Comparison of ENCODE assay signal across 8 cellular contexts in genomic region chr12:12724421-12725085, GRCh38. TPM values are rescaled to one million over a fixed set of nuclear protein-coding genes. Genes with fewer than 3 reads are reported as not detected.
DNase-seq lines count a peak whose midpoint lies in the region; ATAC-seq and TF ChIP-seq lines count a peak whose summit lies in the region.

No MANE protein-coding gene starts in this region.

- WGBS in aorta, 2 donors = 0 to 1% methylated on average over 35 to 46 of the region's 46 CpGs

- H3K4me1 ChIP-seq in mucosa of descending colon (ENCODE audit: low read depth) (peaks cover 30% of the 10 kb centered on the region), aorta (ENCODE audit: control insufficient read depth in 1 of 2, insufficient read depth in 2 of 2, low read length in 2 of 2) (no peaks in the 10 kb centered on the region)

- H3K27me3 ChIP-seq in aorta (ENCODE audit: control insufficient read depth in 1 of 2, insufficient read depth in 2 of 2, low read length in 1 of 2) = no peaks in the 10 kb centered on the region

- H3K4me3 ChIP-seq in coronary artery (peak overlapping the region; percentile 84), mucosa of descending colon (peak overlapping the region; percentile 63), aorta (ENCODE audit: low read length in 2 of 2) (peak overlapping the region; percentile 47 to 96)

- H3K36me3 ChIP-seq in mucosa of descending colon (ENCODE audit: low read depth) (no peaks in the 10 kb centered on the region), aorta (ENCODE audit: control insufficient read depth in 1 of 2, insufficient read depth in 2 of 2, low read length in 1 of 2) (no peaks in the 10 kb centered on the region)

- no peaks in the 10 kb centered on the region for H3K9me3 ChIP-seq in mucosa of descending colon
- no peaks in the 10 kb centered on the region for H3K9me3 ChIP-seq in aorta (ENCODE audit: control insufficient read depth, low read length)

- H3K27ac ChIP-seq in C4-2B = peak overlapping the region; percentile 99
- peak overlapping the region; percentile 99 to 100 for H3K27ac ChIP-seq in coronary artery
- peak overlapping the region; percentile 62 to 73 for H3K27ac ChIP-seq in aorta (ENCODE audit: low read depth in 1 of 2, low read length in 2 of 2)

- peak; percentile 39 for DNase-seq in GM20000 (ENCODE audit: low spot score)
- peak; percentile 23 for DNase-seq in NCI-H526 treated with DMSO at 0.1 percent for 48 hours (lab: John Stamatoyannopoulos, UW)
- no peak for DNase-seq in coronary artery (ENCODE audit: low spot score)
- peak in 1 of 3 donors; percentile 51 for DNase-seq in mucosa of descending colon
- no peak for DNase-seq in aorta
- DNase-seq in KG1 (lab: John Stamatoyannopoulos, UW) = no peak
- no peak for DNase-seq in DMS79 (lab: John Stamatoyannopoulos, UW)

- intact Hi-C loops in mucosa of descending colon (cut with DNase I, micrococcal nuclease) (no loop called here), aorta (cut with DNase I) (loop anchor here (1.0 to 10.0 kb wide), 4 partner anchors 7 to 380 kb away; partner anchors contain the start of genes APOLD1 (in 1 of the 2), CDKN1B (in 1 of the 2) and GSG1 (in 1 of the 2))

- ATAC-seq in mucosa of descending colon (peak; percentile 0), aorta (ENCODE audit: low FRiP score) (no peak)

- TF ChIP-seq CTCF in C4-2B (conservative IDR thresholded peaks at IDR 0.05) (no peak), GM20000 (IDR thresholded peaks at IDR 0.05; ENCODE audit: extremely low read depth, missing control alignments) (no peak), coronary artery (IDR thresholded peaks at IDR 0.05) (no peak), mucosa of descending colon (IDR thresholded peaks at IDR 0.05) (no peak)

RNA-seq across cellular contexts. Expression of gene CDKN1B, which starts 7.4 kb away (rescaled TPM):
- total RNA-seq in mucosa of descending colon = 10 to 100 TPM; 46.7 to 71.1 (median 53.0) TPM
- 10 to 100 TPM; 40.3 to 56.0 TPM for total RNA-seq in aorta
- 10 to 100 TPM; 47.6 to 64.3 TPM for polyA plus RNA-seq in aorta

RNA-seq across cellular contexts. Expression of gene GPR19, which starts 28.6 kb away (rescaled TPM):
- total RNA-seq in mucosa of descending colon (under 1 TPM; 0.52 to 0.89 (median 0.82) TPM), aorta (under 1 TPM in 1 of 2 donors, not detected in 1; 0.36 TPM)
- under 1 TPM in 1 of 2 donors, not detected in 1; 0.18 TPM for polyA plus RNA-seq in aorta

Comparison
In these comparisons a context has a peak if more than half of its experiments do, and no peak if none do; other contexts are left out.
1. DNase-seq: peak in GM20000 (single experiment) and NCI-H526 treated with DMSO at 0.1 percent for 48 hours (single experiment); none in coronary artery (single experiment), aorta (0 of 2), KG1 (single experiment) and DMS79 (single experiment).
2. intact Hi-C loops: an anchor here in aorta (1.0 to 10.0 kb wide); none called in mucosa of descending colon.
3. Peak in every context shown above with its lines, with median percentiles within 50 percentile points of each other: H3K27ac ChIP-seq and H3K4me3 ChIP-seq.